Comparison of ENCODE assay signal across 30 cellular contexts in genomic region chr16:69078073-69078472, GRCh38. TPM values are rescaled to one million over a fixed set of nuclear protein-coding genes. Genes with fewer than 3 reads are reported as not detected.
A peak's percentile ranks its signal among the peaks of the same experiment; 100 is the strongest.
DNase-seq lines count a peak whose midpoint lies in the region; TF ChIP-seq lines count a peak whose summit lies in the region.
"Had no signal": no experiment of that assay in that cellular context is flagged by ENCODE, and none has a peak within 500 bp of the region (broad histone marks: within the 10 kb centered on the region; RNA-seq: fewer than 3 reads in every experiment).

No MANE protein-coding gene starts in this region.

- peak overlapping the region; percentile 29 for H3K27ac Mint-ChIP-seq in progenitor cell of endocrine pancreas
- H3K27ac Mint-ChIP-seq in immature natural killer cell = no peak overlapping the region
- H3K27ac Mint-ChIP-seq: activated naive CD8-positive, alpha-beta T cell treated with anti-CD3 and anti-CD28 coated beads, Interleukin-2, amount 10 ng/mL, durations not matched to agents 7 days and 5 days; CD14-positive monocyte; naive B cell; stimulated activated memory B cell treated with anti-CD40 and anti-IgM and Interleukin-4, amounts not matched to agents 10 μg/mL and 1 μg/mL and 100 μg/mL, for 72 hours; type B pancreatic cell had no signal

- H3K36me3 Mint-ChIP-seq in progenitor cell of endocrine pancreas (ENCODE audit: insufficient read depth) (no peaks in the 10 kb centered on the region), immature natural killer cell (no peaks in the 10 kb centered on the region)
- H3K36me3 Mint-ChIP-seq: activated naive CD8-positive, alpha-beta T cell treated with anti-CD3 and anti-CD28 coated beads, Interleukin-2, amount 10 ng/mL, durations not matched to agents 7 days and 5 days; type B pancreatic cell had no signal

- H3K9me3 Mint-ChIP-seq in progenitor cell of endocrine pancreas (ENCODE audit: low read depth) = no peaks in the 10 kb centered on the region
- H3K9me3 Mint-ChIP-seq in immature natural killer cell = no peaks in the 10 kb centered on the region
- H3K9me3 Mint-ChIP-seq: activated naive CD8-positive, alpha-beta T cell treated with anti-CD3 and anti-CD28 coated beads, Interleukin-2, amount 10 ng/mL, durations not matched to agents 7 days and 5 days; naive B cell; stimulated activated memory B cell treated with anti-CD40 and anti-IgM and Interleukin-4, amounts not matched to agents 10 μg/mL and 1 μg/mL and 100 μg/mL, for 72 hours; type B pancreatic cell had no signal

- TF ChIP-seq CTCF in HEK293 (tag by site-specific recombination; IDR thresholded peaks at IDR 0.05) (no peak), VCaP (conservative IDR thresholded peaks at IDR 0.05) (no peak), progenitor cell of endocrine pancreas (IDR thresholded peaks at IDR 0.05; ENCODE audit: unreplicated experiment) (no peak)

- H3K36me3 ChIP-seq in HEK293 (ENCODE audit: control insufficient read depth in 2 of 2, insufficient read depth in 1 of 2, low read length in 2 of 2) = no peaks in the 10 kb centered on the region
- H3K36me3 ChIP-seq: SJCRH30 had no signal

- H3K9me3 ChIP-seq in HEK293 (ENCODE audit: control insufficient read depth, insufficient read depth, low read depth, low read length) = no peaks in the 10 kb centered on the region
- H3K9me3 ChIP-seq: Caco-2, SJCRH30 had no signal

- POLR2A ChIA-PET in HEK293 (lab: Yijun Ruan, JAX) = no interaction called here

- H3K27ac ChIP-seq in HEK293 (ENCODE audit: extremely low read depth, low read depth, low read length) (no peak overlapping the region), VCaP (0 out of 2 replicates have a peak overlapping the region, but pooled peaks have one; percentile 11)
- H3K27ac ChIP-seq: SJCRH30 had no signal

- CTCF ChIA-PET in HEK293 (lab: Yijun Ruan, JAX) = no interaction called here

- no peaks in the 10 kb centered on the region for H3K4me1 ChIP-seq in HEK293 (ENCODE audit: control insufficient read depth, insufficient read depth, low read length)
- H3K4me1 ChIP-seq: Caco-2, SJCRH30 had no signal

- H3K27me3 Mint-ChIP-seq in progenitor cell of endocrine pancreas = no peaks in the 10 kb centered on the region
- H3K27me3 Mint-ChIP-seq in immature natural killer cell (ENCODE audit: low read depth in 3 of 3) = no peaks in the 10 kb centered on the region
- H3K27me3 Mint-ChIP-seq: activated naive CD8-positive, alpha-beta T cell treated with anti-CD3 and anti-CD28 coated beads, Interleukin-2, amount 10 ng/mL, durations not matched to agents 7 days and 5 days; naive B cell; stimulated activated memory B cell treated with anti-CD40 and anti-IgM and Interleukin-4, amounts not matched to agents 10 μg/mL and 1 μg/mL and 100 μg/mL, for 72 hours; type B pancreatic cell had no signal

- H3K4me3 Mint-ChIP-seq in progenitor cell of endocrine pancreas (ENCODE audit: low read depth) = no peak overlapping the region
- H3K4me3 Mint-ChIP-seq in immature natural killer cell = no peak overlapping the region
- H3K4me3 Mint-ChIP-seq: activated naive CD8-positive, alpha-beta T cell treated with anti-CD3 and anti-CD28 coated beads, Interleukin-2, amount 10 ng/mL, durations not matched to agents 7 days and 5 days; CD14-positive monocyte; naive B cell; stimulated activated memory B cell treated with anti-CD40 and anti-IgM and Interleukin-4, amounts not matched to agents 10 μg/mL and 1 μg/mL and 100 μg/mL, for 72 hours; type B pancreatic cell had no signal

- H3K4me1 Mint-ChIP-seq in progenitor cell of endocrine pancreas (ENCODE audit: low read depth) (peaks cover 4% of the 10 kb centered on the region), immature natural killer cell (no peaks in the 10 kb centered on the region)
- H3K4me1 Mint-ChIP-seq: activated naive CD8-positive, alpha-beta T cell treated with anti-CD3 and anti-CD28 coated beads, Interleukin-2, amount 10 ng/mL, durations not matched to agents 7 days and 5 days; CD14-positive monocyte; stimulated activated memory B cell treated with anti-CD40 and anti-IgM and Interleukin-4, amounts not matched to agents 10 μg/mL and 1 μg/mL and 100 μg/mL, for 72 hours had no signal

- DNase-seq in iPS-NIHi7 (ENCODE audit: extremely low spot score) = peak; percentile 59
- DNase-seq in progenitor cell of endocrine pancreas (ENCODE audit: low spot score, unreplicated experiment) = no peak
- DNase-seq in NCI-H2081 (lab: John Stamatoyannopoulos, UW) = no peak
- no peak for DNase-seq in foreskin melanocyte
- no peak for DNase-seq in immature natural killer cell
- DNase-seq: activated CD4-positive, alpha-beta T cell treated with anti-CD3 and anti-CD28 coated beads, Interleukin-2, amount 50 U/mL, for 1 hour; activated gamma-delta T cell treated with Interleukin-2 at 50 U/mL for 16 hours; activated naive CD8-positive, alpha-beta T cell treated with anti-CD3 and anti-CD28 coated beads, Interleukin-2, amount 10 ng/mL, durations not matched to agents 7 days and 5 days; activated T-cell treated with anti-CD3 and anti-CD28 coated beads, Interleukin-2, amount 50 U/mL, for 48 hours; aorta; Caco-2; DMS79; GDM1; hypothalamus; Kasumi-1; left ventricle myocardium superior; midbrain; MV-4-11; naive B cell; NCI-H1436; NCI-H2107; NCI-H774; SJCRH30; T-helper 9 cell had no signal

- no peak overlapping the region for H3K4me3 ChIP-seq in HEK293 (ENCODE audit: low read depth, low read length)
- H3K4me3 ChIP-seq: SJCRH30, skin epidermis had no signal

TF ChIP-seq in HEK293, 187 proteins besides CTCF, POLR2A, EP300 and RAD21:
- TF ChIP-seq ZNF174 (tag by site-specific recombination; IDR thresholded peaks at IDR 0.05) (no peak), ZIC2 (tag by site-specific recombination; IDR thresholded peaks at IDR 0.05) (0 out of 2 replicates have a peak, but pooled peaks have one; percentile 10)

RNA-seq across cellular contexts. Expression of gene HAS3, which starts 27.4 kb away (rescaled TPM):
- 1.1 and 2.1 TPM in 2 replicates for total RNA-seq in progenitor cell of endocrine pancreas
- under 1 TPM in 2 of 3 donors, not detected in 1; 0.32 to 0.35 TPM for polyA plus RNA-seq in immature natural killer cell
- polyA plus RNA-seq: CD14-positive monocyte had no signal

RNA-seq across cellular contexts. Expression of gene CHTF8, which starts 54.3 kb away (rescaled TPM):
- total RNA-seq in progenitor cell of endocrine pancreas = 111 and 117 TPM in 2 replicates
- polyA plus RNA-seq in immature natural killer cell = 100 to 1,000 TPM; 134 to 160 (median 150) TPM

RNA-seq across cellular contexts. Expression of gene UTP4, which starts 54.4 kb away (rescaled TPM):
- total RNA-seq in progenitor cell of endocrine pancreas = 51.4 and 54.2 TPM in 2 replicates
- 10 to 100 TPM; 38.8 to 69.1 (median 50.4) TPM for polyA plus RNA-seq in immature natural killer cell
